ENCODE assay signal across 2 cellular contexts in genomic region chr7:100476108-100476780, GRCh38.
A peak's percentile ranks its signal among the peaks of the same experiment; 100 is the strongest.
TF ChIP-seq lines count a peak whose summit lies in the region.

No MANE protein-coding gene starts in this region.

TF ChIP-seq in HEK293, 187 proteins besides CTCF, POLR2A, EP300 and RAD21:
- no peak for TF ChIP-seq ZBTB26 (tag by site-specific recombination; optimal IDR thresholded peaks at IDR 0.05)
- peak; percentile 17; the same call in 1 of the 2 replicates for TF ChIP-seq IKZF3 (tag by site-specific recombination; IDR thresholded peaks at IDR 0.05)
- TF ChIP-seq ZNF10 (tag by site-specific recombination; IDR thresholded peaks at IDR 0.05) = no peak
- 0 out of 2 replicates have a peak, but pooled peaks have one; percentile 20 for TF ChIP-seq GLIS2 (tag by site-specific recombination; IDR thresholded peaks at IDR 0.05)
- no peak for TF ChIP-seq ZNF549 (tag by site-specific recombination; IDR thresholded peaks at IDR 0.05)

TF ChIP-seq in K562, 482 proteins besides CTCF, POLR2A, EP300 and RAD21:
- no peak for TF ChIP-seq CGGBP1 (CRISPR knock-in tag; IDR thresholded peaks at IDR 0.05)
- no peak for TF ChIP-seq TRIM28 (IDR thresholded peaks at IDR 0.05)
- TF ChIP-seq NR1H2 (CRISPR knock-in tag; IDR thresholded peaks at IDR 0.05) = no peak
- TF ChIP-seq DDX20 (tag; IDR thresholded peaks at IDR 0.05; ENCODE audit: low read depth) = no peak
- TF ChIP-seq EWSR1 (IDR thresholded peaks at IDR 0.05; ENCODE audit: borderline replicate concordance, low read depth, partially characterized antibody) = no peak
- TF ChIP-seq FUS (optimal IDR thresholded peaks at IDR 0.05; ENCODE audit: low read depth, low read length) = no peak
- no peak for TF ChIP-seq THAP12 (CRISPR knock-in tag; IDR thresholded peaks at IDR 0.05)
- TF ChIP-seq PRPF4 (IDR thresholded peaks at IDR 0.05; ENCODE audit: insufficient read depth, low read depth, low read length, poor library complexity, severe bottlenecking) = no peak
- TF ChIP-seq BRD9 (IDR thresholded peaks at IDR 0.05; ENCODE audit: low read depth, partially characterized antibody) = no peak
- no peak for TF ChIP-seq FOXJ2 (tag; IDR thresholded peaks at IDR 0.05)
- TF ChIP-seq TOE1 (IDR thresholded peaks at IDR 0.05; ENCODE audit: borderline replicate concordance) = no peak
- TF ChIP-seq TOE1 (CRISPR knock-in tag; IDR thresholded peaks at IDR 0.05; ENCODE audit: borderline replicate concordance, low read depth) = no peak
- no peak for TF ChIP-seq ZNF280B (CRISPR knock-in tag; IDR thresholded peaks at IDR 0.05)
- no peak for TF ChIP-seq ZFP1 (CRISPR knock-in tag; IDR thresholded peaks at IDR 0.05)
- TF ChIP-seq MIER1 (IDR thresholded peaks at IDR 0.05; ENCODE audit: low read depth) = no peak
- TF ChIP-seq ZNF586 (CRISPR knock-in tag; conservative IDR thresholded peaks at IDR 0.05) = no peak
- TF ChIP-seq BRCA1 (IDR thresholded peaks at IDR 0.05) = no peak
- no peak for TF ChIP-seq BRCA1 (CRISPR knock-in tag; IDR thresholded peaks at IDR 0.05)
- no peak for TF ChIP-seq SNRNP70 (optimal IDR thresholded peaks at IDR 0.05; ENCODE audit: low read depth, low read length)
- TF ChIP-seq ATF1 (CRISPR knock-in tag; IDR thresholded peaks at IDR 0.05) = no peak
- TF ChIP-seq ATF1 (tag; IDR thresholded peaks at IDR 0.05) = no peak
- TF ChIP-seq ELF1 (tag; IDR thresholded peaks at IDR 0.05) = no peak
- no peak for TF ChIP-seq PHF20 (IDR thresholded peaks at IDR 0.05; ENCODE audit: partially characterized antibody)
